In the genomic region with DNA sequence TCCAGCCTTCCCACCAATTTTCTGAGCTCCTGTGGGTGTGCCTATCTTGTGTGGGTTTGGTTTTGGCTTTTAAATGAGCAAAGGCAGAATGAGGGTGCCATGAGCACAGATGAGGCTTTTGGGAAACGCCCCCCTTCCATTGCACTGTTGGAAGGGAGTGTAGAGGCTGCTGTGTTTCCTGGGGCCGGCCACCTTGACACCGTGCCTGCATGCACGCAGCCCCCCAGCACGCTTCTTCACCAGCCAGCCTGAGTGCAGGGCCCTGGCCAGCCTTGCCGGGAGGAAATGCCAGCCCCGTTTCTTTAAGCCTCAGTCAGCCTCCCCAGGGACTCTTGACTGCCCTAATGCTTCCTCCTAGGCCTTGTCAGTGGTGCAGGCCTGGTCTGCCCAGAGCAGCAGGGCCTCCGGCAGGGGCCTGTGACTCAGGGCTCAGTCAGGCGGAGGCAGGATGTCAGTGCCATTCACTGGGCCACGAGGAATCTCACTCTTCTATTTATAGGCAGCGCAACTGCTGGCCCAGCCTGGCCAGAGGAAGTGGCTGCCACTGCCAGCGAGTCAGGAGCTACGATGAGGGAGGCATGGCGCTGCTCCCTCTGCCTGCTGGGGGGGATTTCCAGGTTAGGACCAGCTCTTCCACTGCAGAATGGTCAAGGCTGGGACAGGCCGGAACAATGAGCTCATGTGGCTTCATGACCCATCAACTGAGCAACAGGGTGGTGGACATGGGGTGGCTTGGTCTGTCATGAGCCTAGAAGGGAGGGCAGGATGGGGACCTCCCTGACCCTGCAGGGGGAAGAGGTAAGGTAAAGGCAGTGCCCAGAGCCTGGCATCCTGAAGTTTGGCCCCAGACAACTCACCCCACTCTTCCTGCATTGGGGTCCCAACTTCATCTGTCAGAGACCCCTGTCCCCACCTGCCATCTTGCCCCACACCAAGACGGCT, we compare ENCODE assay signal across 8 cellular contexts.
DNase-seq lines count a peak whose midpoint lies in the region; TF ChIP-seq lines count a peak whose summit lies in the region.

No MANE protein-coding gene starts in this region.

- TF ChIP-seq POLR2A in lower leg skin (IDR thresholded peaks at IDR 0.05) (no peak), testis (IDR thresholded peaks at IDR 0.05) (no peak)

- no peaks in the 10 kb centered on the region for H3K36me3 ChIP-seq in OCI-LY7 (ENCODE audit: insufficient read depth, low read length)
- H3K36me3 ChIP-seq in testis (ENCODE audit: low read depth, missing control alignments), result no peaks in the 10 kb centered on the region

- 31 to 34% methylated on average over 14 to 15 of the region's 16 CpGs for WGBS in lower leg skin, 2 donors
- WGBS in testis, 2 donors, result 69 to 83% methylated on average over 7 to 16 of the region's 16 CpGs

- no peak for TF ChIP-seq CTCF in HFFc6 (IDR thresholded peaks at IDR 0.05)
- TF ChIP-seq CTCF in OCI-LY7 (conservative IDR thresholded peaks at IDR 0.05; ENCODE audit: low read length), result no peak
- TF ChIP-seq CTCF in lower leg skin (IDR thresholded peaks at IDR 0.05), result no peak
- TF ChIP-seq CTCF in testis (IDR thresholded peaks at IDR 0.05), result no peak

- no peaks in the 10 kb centered on the region for H3K9me2 ChIP-seq in OCI-LY7 (ENCODE audit: insufficient read depth, low read length)

- H3K9me3 Mint-ChIP-seq in HFFc6, result no peaks in the 10 kb centered on the region

- peaks cover 22% of the 10 kb centered on the region for H3K27me3 Mint-ChIP-seq in HFFc6 (ENCODE audit: insufficient read depth)

- H3K9me3 ChIP-seq in OCI-LY7 (ENCODE audit: low read length), result no peaks in the 10 kb centered on the region
- no peaks in the 10 kb centered on the region for H3K9me3 ChIP-seq in testis

- H4K20me1 ChIP-seq in OCI-LY7 (ENCODE audit: insufficient read depth, low read length), result no peaks in the 10 kb centered on the region

- peaks cover 79% of the 10 kb centered on the region for H3K36me3 Mint-ChIP-seq in HFFc6 (ENCODE audit: low read depth)

- peak overlapping the region; percentile 27; the same call in 1 of the 2 replicates for H2AFZ ChIP-seq in OCI-LY7 (ENCODE audit: low read length)

- H3K79me2 ChIP-seq in OCI-LY7 (ENCODE audit: insufficient read depth, low read depth, low read length), result no peaks in the 10 kb centered on the region

- H3K27me3 ChIP-seq in testis, result no peaks in the 10 kb centered on the region

- no peak overlapping the region for H3K4me3 ChIP-seq in OCI-LY7 (ENCODE audit: low read depth, low read length, poor library complexity, severe bottlenecking)
- H3K4me3 ChIP-seq in lower leg skin (ENCODE audit: low read depth, poor library complexity, severe bottlenecking), result no peak overlapping the region
- H3K4me3 ChIP-seq in testis, result no peak overlapping the region

- H3K4me1 ChIP-seq in OCI-LY7 (ENCODE audit: insufficient read depth, low read length, poor library complexity, severe bottlenecking) (peaks cover 14% of the 10 kb centered on the region), testis (no peaks in the 10 kb centered on the region)

- POLR2A ChIA-PET in OCI-LY7 (lab: Charles Lee), result no interaction called here

- H3K27ac ChIP-seq in OCI-LY7 (ENCODE audit: low read depth, low read length, poor library complexity, severe bottlenecking), result no peak overlapping the region
- H3K27ac ChIP-seq in testis, result no peak overlapping the region

- intact Hi-C loops in OCI-LY7 (cut with micrococcal nuclease; ENCODE audit: unreplicated experiment) (no loop called here), lower leg skin (cut with DNase I; ENCODE audit: low total_unique reads) (no loop called here), testis (cut with DNase I; ENCODE audit: low total_unique reads) (no loop called here)

- H3K27ac Mint-ChIP-seq in HFFc6, result peak overlapping the region; percentile 95

- peak overlapping the region; percentile 33; the same call in 1 of the 2 replicates for H3K4me2 ChIP-seq in OCI-LY7 (ENCODE audit: low read length)

- CTCF ChIA-PET in OCI-LY7 (lab: Charles Lee; ENCODE audit: unreplicated experiment), result interaction anchor here (1.0 kb wide), 1 partner anchor 8 kb away, joined by 3 read pairs; no protein-coding TSS in a partner anchor

- H3K4me3 Mint-ChIP-seq in HFFc6, result peak overlapping the region; percentile 55

- peak; percentile 44 for DNase-seq in activated CD4-positive, alpha-beta T cell treated with anti-CD3 and anti-CD28 coated beads for 48 hours
- DNase-seq in activated CD4-positive, alpha-beta T cell treated with anti-CD3 and anti-CD28 coated beads for 4 hours, result no peak
- DNase-seq in HFFc6 (peak; percentile 97), OCI-LY7 (ENCODE audit: low spot score) (peak; percentile 83), dedifferentiated amniotic fluid mesenchymal stem cell (ENCODE audit: extremely low spot score) (peak; percentile 93), lower leg skin (ENCODE audit: low spot score in 2 of 2) (peak; percentile 75 to 93), testis (peak; percentile 19), DMS79 treated with DMSO at 0.1 percent for 48 hours (lab: John Stamatoyannopoulos, UW) (no peak)

- H3K4me1 Mint-ChIP-seq in HFFc6 (ENCODE audit: low read depth), result peaks cover 91% of the 10 kb centered on the region

- no TSS peak for BruUV-seq in OCI-LY7 (replicated peaks; lab: Mats Ljungman, UMichigan)

Comparison
In these comparisons a context has a peak if more than half of its experiments do, and no peak if none do; other contexts are left out.
1. DNase-seq: peak in activated CD4-positive, alpha-beta T cell treated with anti-CD3 and anti-CD28 coated beads for 48 hours (single experiment), HFFc6 (single experiment), OCI-LY7 (single experiment), dedifferentiated amniotic fluid mesenchymal stem cell (single experiment), lower leg skin (2 of 2) and testis (single experiment); none in activated CD4-positive, alpha-beta T cell treated with anti-CD3 and anti-CD28 coated beads for 4 hours (0 of 2) and DMS79 treated with DMSO at 0.1 percent for 48 hours (single experiment).